Comparison of ENCODE assay signal across 9 cellular contexts in the genomic region with DNA sequence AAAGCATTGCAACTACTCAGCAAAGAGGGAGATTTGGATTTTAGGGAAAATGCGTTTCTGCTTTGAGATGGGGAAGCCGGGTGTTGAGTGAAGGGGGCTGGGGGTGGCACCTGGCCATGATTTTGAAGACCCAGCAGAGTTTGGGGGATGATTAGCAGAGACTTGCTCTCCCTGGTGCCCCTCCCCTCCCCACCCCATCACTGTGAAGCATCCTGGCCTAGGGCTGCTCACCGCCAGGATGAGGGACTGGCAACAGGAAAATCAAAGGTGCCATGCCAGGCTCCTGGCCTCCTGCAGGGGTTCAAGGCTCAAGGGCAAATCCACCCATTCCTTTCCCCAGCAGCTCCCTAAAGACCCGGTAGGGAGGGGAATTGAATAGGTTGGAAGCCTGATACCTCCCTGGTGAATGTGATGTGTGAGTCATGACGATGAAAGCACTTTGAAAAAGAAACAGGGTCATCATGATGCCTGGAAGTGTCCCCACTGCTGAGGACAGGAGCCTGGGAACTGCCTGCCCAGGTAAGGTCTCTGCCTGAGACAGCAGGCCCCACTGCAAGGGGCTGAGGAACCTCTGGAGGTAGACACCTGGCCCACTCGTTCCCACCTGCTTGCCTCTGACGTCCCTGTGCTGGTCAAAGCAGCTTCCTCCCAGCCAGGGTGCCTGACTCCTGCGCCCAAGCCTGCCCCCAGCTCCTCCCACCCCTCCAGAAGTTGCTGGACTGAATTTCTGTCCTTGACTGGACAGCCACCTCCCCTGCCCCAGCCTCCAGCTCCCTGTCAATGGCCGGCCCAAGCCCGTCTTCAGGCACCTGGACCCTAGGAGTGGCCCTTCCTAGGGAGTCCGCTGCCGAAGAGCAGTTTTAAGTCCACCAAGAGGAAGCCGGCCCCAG. TPM values are rescaled to one million over a fixed set of nuclear protein-coding genes. Genes with fewer than 3 reads are reported as not detected.
DNase-seq lines count a peak whose midpoint lies in the region; ATAC-seq and TF ChIP-seq lines count a peak whose summit lies in the region.
"Had no signal": no experiment of that assay in that cellular context is flagged by ENCODE, and none has a peak within 500 bp of the region (broad histone marks: within the 10 kb centered on the region; RNA-seq: fewer than 3 reads in every experiment).

No MANE protein-coding gene starts in this region.

- H3K9me3 ChIP-seq in ascending aorta, result no peaks in the 10 kb centered on the region

- peak overlapping the region; percentile 50 to 58 for H3K4me3 Mint-ChIP-seq in activated T-cell treated with anti-CD3 and anti-CD28 coated beads, Interleukin-2, amount 50 U/mL, for 72 hours
- peak overlapping the region; percentile 84 for H3K4me3 Mint-ChIP-seq in type B pancreatic cell

- ATAC-seq in activated T-cell treated with anti-CD3 and anti-CD28 coated beads, Interleukin-2, amount 50 U/mL, for 72 hours (replicated peaks in 1 of 2), result no peak
- no peak for ATAC-seq in GM21717 (IDR thresholded peaks at IDR 0.05; ENCODE audit: unreplicated experiment)

- no peaks in the 10 kb centered on the region for H3K36me3 Mint-ChIP-seq in activated T-cell treated with anti-CD3 and anti-CD28 coated beads, Interleukin-2, amount 50 U/mL, for 72 hours (ENCODE audit: insufficient read depth in 2 of 2)
- no peaks in the 10 kb centered on the region for H3K36me3 Mint-ChIP-seq in type B pancreatic cell

- peaks cover 0 to 34% of the 10 kb centered on the region in 2 donors for H3K4me1 ChIP-seq in ascending aorta

- no peak overlapping the region for H3K27ac Mint-ChIP-seq in activated T-cell treated with anti-CD3 and anti-CD28 coated beads, Interleukin-2, amount 50 U/mL, for 72 hours
- H3K27ac Mint-ChIP-seq in type B pancreatic cell, result no peak overlapping the region

- DNase-seq in activated T-cell treated with anti-CD3 and anti-CD28 coated beads, Interleukin-2, amount 50 U/mL, for 72 hours, result no peak
- DNase-seq in activated T-cell treated with anti-CD3 and anti-CD28 coated beads, Interleukin-2, amount 50 U/mL, for 1 hour, result no peak
- DNase-seq in ascending aorta (ENCODE audit: low spot score in 2 of 2) (no peak), kidney tubule cell (ENCODE audit: low spot score) (peak; percentile 35), type B pancreatic cell (ENCODE audit: extremely low spot score, unreplicated experiment) (no peak), DMS 273 (lab: John Stamatoyannopoulos, UW; ENCODE audit: unreplicated experiment) (no peak)
- DNase-seq in stimulated activated CD4-positive, alpha-beta T cell treated with anti-CD3 and anti-CD28 coated beads, Interleukin-1b, Interleukin-23, amount 100 ng/mL, for 48 hours, result no peak

- H3K27me3 ChIP-seq in ascending aorta, result no peaks in the 10 kb centered on the region

- intact Hi-C loops in ascending aorta (cut with DNase I), result loop anchor here (2.0 to 10.0 kb wide), 5 partner anchors 109 to 569 kb away; a partner anchor contains a TSS

- no peaks in the 10 kb centered on the region for H3K36me3 ChIP-seq in ascending aorta

- peaks cover 77% of the 10 kb centered on the region for H3K27me3 Mint-ChIP-seq in activated T-cell treated with anti-CD3 and anti-CD28 coated beads, Interleukin-2, amount 50 U/mL, for 72 hours (ENCODE audit: low read depth)
- peaks cover 66% of the 10 kb centered on the region for H3K27me3 Mint-ChIP-seq in type B pancreatic cell

- H3K4me1 Mint-ChIP-seq in activated T-cell treated with anti-CD3 and anti-CD28 coated beads, Interleukin-2, amount 50 U/mL, for 72 hours (ENCODE audit: low read depth), result peaks cover 7% of the 10 kb centered on the region
- peaks cover 30% of the 10 kb centered on the region for H3K4me1 Mint-ChIP-seq in type B pancreatic cell (ENCODE audit: unreplicated experiment)

- no peak overlapping the region for H3K27ac ChIP-seq in ascending aorta
- H3K27ac ChIP-seq: HL-60 had no signal

- H3K4me3 ChIP-seq in ascending aorta, result peak overlapping the region; percentile 62 to 78

- TF ChIP-seq CTCF in ascending aorta (IDR thresholded peaks at IDR 0.05) (no peak), type B pancreatic cell (conservative IDR thresholded peaks at IDR 0.05) (no peak)

- no peaks in the 10 kb centered on the region for H3K9me3 Mint-ChIP-seq in activated T-cell treated with anti-CD3 and anti-CD28 coated beads, Interleukin-2, amount 50 U/mL, for 72 hours
- no peaks in the 10 kb centered on the region for H3K9me3 Mint-ChIP-seq in type B pancreatic cell

RNA-seq across cellular contexts. Expression of a gene that starts 1.7 kb away (rescaled TPM):
- under 1 TPM in 1 of 2 donors, not detected in 1; 0.10 TPM for total RNA-seq in activated T-cell treated with anti-CD3 and anti-CD28 coated beads, Interleukin-2, amount 50 U/mL, for 72 hours
- total RNA-seq in ascending aorta, result 40.2 TPM
- total RNA-seq in type B pancreatic cell (ENCODE audit: low replicate concordance), result 4.5 and 9.2 TPM in 2 replicates
